Comparison of ENCODE assay signal across 14 cellular contexts in genomic region chr6:49336514-49337131, GRCh38.
A peak's percentile ranks its signal among the peaks of the same experiment; 100 is the strongest.
DNase-seq lines count a peak whose midpoint lies in the region; ATAC-seq, FAIRE-seq and TF ChIP-seq lines count a peak whose summit lies in the region.
"Had no signal": no experiment of that assay in that cellular context is flagged by ENCODE, and none has a peak within 500 bp of the region (broad histone marks: within the 10 kb centered on the region; RNA-seq: fewer than 3 reads in every experiment).

No MANE protein-coding gene starts in this region.

- H3K9ac ChIP-seq in H9 (ENCODE audit: extremely low read depth, insufficient read length, low read length) = no peak overlapping the region
- no peak overlapping the region for H3K9ac ChIP-seq in OCI-LY3 (ENCODE audit: low read length)

- H4K8ac ChIP-seq in H9 (replicated peaks; ENCODE audit: insufficient read length, low read depth, low read length) = no peak overlapping the region

- H3K79me2 ChIP-seq in H9 (ENCODE audit: insufficient read depth, low read length) (no peaks in the 10 kb centered on the region), OCI-LY3 (ENCODE audit: low read length) (no peaks in the 10 kb centered on the region)

- no peak overlapping the region for H3K14ac ChIP-seq in H9 (ENCODE audit: insufficient read depth, low read length)

- H3T11ph ChIP-seq in H9 (ENCODE audit: low read length) = no peak overlapping the region

- H3K36me3 Mint-ChIP-seq in H9 (ENCODE audit: insufficient read depth in 1 of 3, low read depth in 3 of 3) = peaks cover 46 to 72% (median 48%) of the 10 kb centered on the region in 3 experiments

- H4K20me1 ChIP-seq in H9 (ENCODE audit: control insufficient read depth, insufficient read depth, insufficient read length) (no peaks in the 10 kb centered on the region), OCI-LY3 (ENCODE audit: insufficient read depth, low read length) (no peaks in the 10 kb centered on the region)

- H3K4ac ChIP-seq in H9 (ENCODE audit: low read depth, low read length) = no peak overlapping the region

- H3K36me3 ChIP-seq in OCI-LY3 (replicated peaks; ENCODE audit: low read depth, low read length) (no peaks in the 10 kb centered on the region), pancreas (no peaks in the 10 kb centered on the region)
- H3K36me3 ChIP-seq: esophagus muscularis mucosa, right lobe of liver had no signal

- H2BK12ac ChIP-seq in H9 (ENCODE audit: insufficient read length, low read depth, low read length) = no peak overlapping the region

- no peak overlapping the region for H3K4me3 ChIP-seq in OCI-LY3 (ENCODE audit: low read length)
- H3K4me3 ChIP-seq in pancreas = no peak overlapping the region
- H3K4me3 ChIP-seq: esophagus muscularis mucosa, right lobe of liver had no signal

- no peak overlapping the region for H2BK5ac ChIP-seq in H9 (ENCODE audit: insufficient read length, low read length)

- no peak overlapping the region for H2AFZ ChIP-seq in H9 (ENCODE audit: low read length)
- H2AFZ ChIP-seq in OCI-LY3 (ENCODE audit: low read depth, low read length) = peak overlapping the region; percentile 28; the same call in 1 of the 2 replicates

- no peaks in the 10 kb centered on the region for H3K23me2 ChIP-seq in H9 (ENCODE audit: insufficient read length, low read depth, low read length, poor library complexity, severe bottlenecking)

- no CpG with 5 or more reads among the region's 6 CpGs for WGBS in H9 (ENCODE audit: extremely low coverage, insufficient read length, low lambda C conversion rate)
- 19 to 20% methylated on average over 6 of the region's 6 CpGs for WGBS in pancreas, 2 donors

- no peak overlapping the region for H3K4me2 ChIP-seq in H9 (ENCODE audit: insufficient read depth, insufficient read length, low read length)
- H3K4me2 ChIP-seq in OCI-LY3 (ENCODE audit: low read length) = no peak overlapping the region

- intact Hi-C loops in pancreas (cut with DNase I) = no loop called here

- no peak for TF ChIP-seq POLR2A in erythroblast (IDR thresholded peaks at IDR 0.05; ENCODE audit: low read length)

- no peaks in the 10 kb centered on the region for H3K27me3 ChIP-seq in H9 (ENCODE audit: insufficient read depth, low read length)
- no peaks in the 10 kb centered on the region for H3K27me3 ChIP-seq in OCI-LY3 (ENCODE audit: low read depth, low read length)
- H3K27me3 ChIP-seq in pancreas = no peaks in the 10 kb centered on the region
- H3K27me3 ChIP-seq: esophagus muscularis mucosa, right lobe of liver had no signal

- peaks cover 31 to 37% of the 10 kb centered on the region in 2 experiments for H3K4me1 Mint-ChIP-seq in H9

- H4K91ac ChIP-seq in H9 (ENCODE audit: insufficient read length, low read depth, low read length) = no peak overlapping the region

- H3K9me3 Mint-ChIP-seq in H9 = peaks cover 46 to 47% of the 10 kb centered on the region in 2 experiments

- H2BK120ac ChIP-seq in H9 (ENCODE audit: low read depth, low read length, poor library complexity, severe bottlenecking) = no peak overlapping the region

- no peak for FAIRE-seq in pancreas (lab: Jason Lieb, UNC)

- no peak overlapping the region for H4K5ac ChIP-seq in H9 (ENCODE audit: insufficient read length, low read depth, low read length)

- TF ChIP-seq CTCF in H9 (conservative IDR thresholded peaks at IDR 0.05) (no peak), OCI-LY3 (IDR thresholded peaks at IDR 0.05; ENCODE audit: low read depth, low read length) (no peak), pancreas (IDR thresholded peaks at IDR 0.05) (no peak), GM13977 (IDR thresholded peaks at IDR 0.05; ENCODE audit: extremely low read depth, insufficient read depth, missing control alignments) (no peak)

- peak overlapping the region in 1 of 3 experiments; percentile 24; a peak in 1 of 7 replicates for H3K27ac Mint-ChIP-seq in H9

- DNase-seq in H9 (no peak), erythroblast (lab: John Stamatoyannopoulos, UW) (peak; percentile 17 to 69), pancreas (peak in 5 of 6 donors; percentile 17 to 67 (median 56)), NCI-H748 (lab: John Stamatoyannopoulos, UW; ENCODE audit: unreplicated experiment) (no peak), GM13977 (ENCODE audit: low spot score) (no peak)
- DNase-seq: activated CD4-positive, alpha-beta T cell treated with anti-CD3 and anti-CD28 coated beads, Interleukin-2, amount 50 U/mL, for 4 hours; activated gamma-delta T cell; central memory CD4-positive, alpha-beta T cell; NCI-H1105 treated with DMSO at 0.1 percent for 48 hours; NCI-H774; right lobe of liver had no signal

- H3K56ac ChIP-seq in H9 (ENCODE audit: insufficient read length, low read depth, low read length) = no peak overlapping the region

- H3K9me3 ChIP-seq in H9 (ENCODE audit: control insufficient read depth, low read depth, low read length) = peaks cover 8% of the 10 kb centered on the region
- H3K9me3 ChIP-seq in OCI-LY3 (ENCODE audit: insufficient read depth, low read length) = no peaks in the 10 kb centered on the region
- no peaks in the 10 kb centered on the region for H3K9me3 ChIP-seq in pancreas
- H3K9me3 ChIP-seq: esophagus muscularis mucosa, right lobe of liver had no signal

- no peaks in the 10 kb centered on the region for H3K79me1 ChIP-seq in H9 (ENCODE audit: insufficient read depth, low read depth, low read length, poor library complexity, severe bottlenecking)

- H2AK5ac ChIP-seq in H9 (ENCODE audit: insufficient read length, low read length) = peak overlapping the region; percentile 75

- in situ Hi-C loops in GM13977 (cut with MboI; ENCODE audit: low pct_unique_long_range_greater_than_20kb, low sequenced_read_pairs, unreplicated experiment) = no loop called here

- no peak overlapping the region for H2BK20ac ChIP-seq in H9 (ENCODE audit: low read depth, low read length, poor library complexity, severe bottlenecking)

- H3K27ac ChIP-seq in H9 (ENCODE audit: insufficient read length, low read depth, low read length) (no peak overlapping the region), OCI-LY3 (ENCODE audit: low read length) (no peak overlapping the region), pancreas (peak overlapping the region in 1 of 4 donors; percentile 19)
- H3K27ac ChIP-seq: esophagus muscularis mucosa, right lobe of liver had no signal

- H2BK15ac ChIP-seq in H9 (ENCODE audit: low read depth, low read length) = no peak overlapping the region

- no peak overlapping the region for H3K4me3 Mint-ChIP-seq in H9

- H3K4me1 ChIP-seq in H9 (ENCODE audit: insufficient read depth, low read length) (peaks cover 11% of the 10 kb centered on the region), OCI-LY3 (ENCODE audit: low read length) (no peaks in the 10 kb centered on the region), pancreas (no peaks in the 10 kb centered on the region)
- H3K4me1 ChIP-seq: esophagus muscularis mucosa, right lobe of liver had no signal

- no peak overlapping the region for H3K18ac ChIP-seq in H9 (ENCODE audit: insufficient read length, low read depth, low read length)

- H3K27me3 Mint-ChIP-seq in H9 (ENCODE audit: low read depth) = no peaks in the 10 kb centered on the region

- ATAC-seq in pancreas (peak; percentile 91 to 98 (median 96)), GM21529 (IDR thresholded peaks at IDR 0.05; ENCODE audit: unreplicated experiment) (no peak)
- ATAC-seq: right lobe of liver had no signal

- H3K23ac ChIP-seq in H9 (ENCODE audit: insufficient read length, low read depth, low read length) = no peak overlapping the region

Comparison
In these comparisons a context has a peak if more than half of its experiments do, and no peak if none do; other contexts are left out.
1. DNase-seq: peak in erythroblast (2 of 2) and pancreas (5 of 6); none in H9 (single experiment), NCI-H748 (single experiment) and GM13977 (single experiment).